In genomic region chr10:98134431-98135221, GRCh38 we compare ENCODE assay signal across 8 cellular contexts. TPM values are rescaled to one million over a fixed set of nuclear protein-coding genes. Genes with fewer than 3 reads are reported as not detected.
DNase-seq lines count a peak whose midpoint lies in the region; ATAC-seq and TF ChIP-seq lines count a peak whose summit lies in the region.

Gene R3HCC1L (plus strand): TSS chr10:98134657. CDS start chr10:98208115, 73,458 bp downstream.

- peak within 1 kb of the TSS; percentile 92 to 97 (median 96) for H3K27ac Mint-ChIP-seq in CD4-positive, CD25-positive, alpha-beta regulatory T cell
- peak within 1 kb of the TSS; percentile 85 for H3K27ac Mint-ChIP-seq in activated CD4-positive, alpha-beta memory T cell treated with anti-CD3 and anti-CD28 coated beads for 36 hours

- peaks cover 7 to 55% (median 38%) of the 10 kb centered on the region in 4 donors for H3K4me1 Mint-ChIP-seq in CD4-positive, CD25-positive, alpha-beta regulatory T cell
- peaks cover 43% of the 10 kb centered on the region for H3K4me1 Mint-ChIP-seq in activated CD4-positive, alpha-beta memory T cell treated with anti-CD3 and anti-CD28 coated beads for 36 hours (ENCODE audit: low read depth)

- CTCF ChIA-PET in activated CD4-positive, alpha-beta memory T cell treated with anti-CD3 and anti-CD28 coated beads for 36 hours (lab: Charles Lee) = interaction anchor here (0.6 to 1.9 kb wide), 7 partner anchors 35 to 1478 kb away, joined by 3 to 6 read pairs (median 3); no protein-coding TSS in a partner anchor

- peaks cover 35% of the 10 kb centered on the region for H3K4me1 ChIP-seq in CD4-positive, CD25-positive, alpha-beta regulatory T cell (ENCODE audit: control insufficient read depth, insufficient read depth, low read length, poor library complexity, severe bottlenecking)

- POLR2A ChIA-PET in activated CD4-positive, alpha-beta memory T cell treated with anti-CD3 and anti-CD28 coated beads for 36 hours (lab: Charles Lee) = interaction anchor here (0.6 to 1.4 kb wide), 3 partner anchors 398 to 1980 kb away, joined by 3 to 5 read pairs (median 3); partner anchors contain the start of genes PI4K2A and ZFYVE27

- peak in 34 of 56 donors; percentile 8 to 58 (median 33) for TF ChIP-seq CTCF in dorsolateral prefrontal cortex (IDR thresholded peaks at IDR 0.05 in 54 of 56, conservative IDR thresholded peaks at IDR 0.05 in 2 of 56; ENCODE audit: low read depth in 1 of 56, partially characterized antibody in 56 of 56)
- TF ChIP-seq CTCF in lower leg skin (IDR thresholded peaks at IDR 0.05) = no peak

- peak in 1 of 2 donors; percentile 66 for TF ChIP-seq POLR2A in lower leg skin (IDR thresholded peaks at IDR 0.05)

- peak within 1 kb of the TSS; percentile 84 for H3K4me3 ChIP-seq in CD4-positive, CD25-positive, alpha-beta regulatory T cell (ENCODE audit: low read depth, low read length)
- H3K4me3 ChIP-seq in dorsolateral prefrontal cortex = peak within 1 kb of the TSS; percentile 44 to 100 (median 94)
- H3K4me3 ChIP-seq in lower leg skin (ENCODE audit: low read depth, poor library complexity, severe bottlenecking) = peak within 1 kb of the TSS; percentile 96

- WGBS in lower leg skin, 2 donors = 1% methylated on average over 63 of the region's 64 CpGs

- peaks cover 5% of the 10 kb centered on the region for H3K27me3 Mint-ChIP-seq in CD4-positive, CD25-positive, alpha-beta regulatory T cell
- H3K27me3 Mint-ChIP-seq in activated CD4-positive, alpha-beta memory T cell treated with anti-CD3 and anti-CD28 coated beads for 36 hours = no peaks in the 10 kb centered on the region

- DNase-seq in CD4-positive, CD25-positive, alpha-beta regulatory T cell = peak; percentile 88 to 96 (median 93)
- DNase-seq in NCI-H774 (lab: John Stamatoyannopoulos, UW) (peak; percentile 80), dorsolateral prefrontal cortex (peak; percentile 78 to 94 (median 88)), lower leg skin (ENCODE audit: low spot score in 2 of 2) (peak; percentile 88 to 98)
- DNase-seq in activated CD4-positive, alpha-beta memory T cell treated with anti-CD3 and anti-CD28 coated beads for 36 hours = peak; percentile 97
- DNase-seq in stimulated activated CD4-positive, alpha-beta T cell treated with anti-CD3 and anti-CD28 coated beads, Interleukin-4, amount 100 ng/mL, for 4 hours = peak; percentile 91 to 93

- ATAC-seq in CD4-positive, CD25-positive, alpha-beta regulatory T cell (ENCODE audit: low read depth in 2 of 2) = peak; percentile 97
- ATAC-seq in GM19395 (IDR thresholded peaks at IDR 0.05; ENCODE audit: unreplicated experiment) (peak; percentile 81), HG03558 (IDR thresholded peaks at IDR 0.05; ENCODE audit: extremely low read depth, unreplicated experiment) (peak; percentile 61)

- no peaks in the 10 kb centered on the region for H3K36me3 Mint-ChIP-seq in CD4-positive, CD25-positive, alpha-beta regulatory T cell
- peaks cover 4% of the 10 kb centered on the region for H3K36me3 Mint-ChIP-seq in activated CD4-positive, alpha-beta memory T cell treated with anti-CD3 and anti-CD28 coated beads for 36 hours

- H3K9me3 ChIP-seq in CD4-positive, CD25-positive, alpha-beta regulatory T cell (ENCODE audit: control insufficient read depth in 2 of 2, low read length in 2 of 2) = no peaks in the 10 kb centered on the region

- peak within 1 kb of the TSS; percentile 96 for H3K27ac ChIP-seq in CD4-positive, CD25-positive, alpha-beta regulatory T cell (ENCODE audit: insufficient read depth, low read length, poor library complexity, severe bottlenecking)
- H3K27ac ChIP-seq in dorsolateral prefrontal cortex = peak within 1 kb of the TSS; percentile 11 to 94 (median 87)

- intact Hi-C loops in activated CD4-positive, alpha-beta memory T cell treated with anti-CD3 and anti-CD28 coated beads for 36 hours (cut with micrococcal nuclease) = loop anchor here (1.0 to 10.0 kb wide), 5 partner anchors 280 to 1600 kb away; partner anchors contain the start of genes ARHGAP19, COX15, CUTC and GOT1
- intact Hi-C loops in dorsolateral prefrontal cortex (cut with DNase I) = loop anchor here in 1 of 2 donors (5.0 kb wide), 3 partner anchors 92 to 397 kb away; partner anchors contain the start of gene ZFYVE27
- intact Hi-C loops in lower leg skin (cut with DNase I; ENCODE audit: low total_unique reads) = no loop called here

- no peaks in the 10 kb centered on the region for H3K27me3 ChIP-seq in CD4-positive, CD25-positive, alpha-beta regulatory T cell (ENCODE audit: control insufficient read depth, insufficient read depth, low read length)
- H3K27me3 ChIP-seq in dorsolateral prefrontal cortex = no peaks in the 10 kb centered on the region

- no peaks in the 10 kb centered on the region for H3K36me3 ChIP-seq in CD4-positive, CD25-positive, alpha-beta regulatory T cell (ENCODE audit: control insufficient read depth, insufficient read depth, low read length)

- H3K9me3 Mint-ChIP-seq in CD4-positive, CD25-positive, alpha-beta regulatory T cell = peaks cover 0 to 2% (median 0%) of the 10 kb centered on the region in 7 donors
- no peaks in the 10 kb centered on the region for H3K9me3 Mint-ChIP-seq in activated CD4-positive, alpha-beta memory T cell treated with anti-CD3 and anti-CD28 coated beads for 36 hours

- peak within 1 kb of the TSS; percentile 84 to 93 (median 88) for H3K4me3 Mint-ChIP-seq in CD4-positive, CD25-positive, alpha-beta regulatory T cell
- peak within 1 kb of the TSS; percentile 94 for H3K4me3 Mint-ChIP-seq in activated CD4-positive, alpha-beta memory T cell treated with anti-CD3 and anti-CD28 coated beads for 36 hours

RNA-seq across cellular contexts. Expression of gene R3HCC1L, which starts in this region (rescaled TPM):
- 29.7 TPM for total RNA-seq in CD4-positive, CD25-positive, alpha-beta regulatory T cell
- polyA plus RNA-seq in CD4-positive, CD25-positive, alpha-beta regulatory T cell = 10 to 100 TPM; 10.4 to 17.5 (median 12.6) TPM
- total RNA-seq in activated CD4-positive, alpha-beta memory T cell treated with anti-CD3 and anti-CD28 coated beads for 36 hours = 10 to 100 TPM; 13.2 to 13.3 TPM
- total RNA-seq in dorsolateral prefrontal cortex (10 to 100 TPM in 91 of 120 experiments, 1 to 10 TPM in 29; 8.3 to 15.3 (median 11.1) TPM), lower leg skin (10 to 100 TPM; 12.1 to 23.6 (median 16.7) TPM)

Comparison
In these comparisons a context has a peak if more than half of its experiments do, and no peak if none do; other contexts are left out.
1. Peak in every context shown above with its lines: DNase-seq, ATAC-seq, H3K4me3 ChIP-seq and H3K27ac ChIP-seq.
2. CTCF ChIP-seq: peak in dorsolateral prefrontal cortex (34 of 56); none in lower leg skin (0 of 3).